ENCODE assay signal across 23 cellular contexts in genomic region chr7:144102041-144102440, GRCh38. TPM values are rescaled to one million over a fixed set of nuclear protein-coding genes. Genes with fewer than 3 reads are reported as not detected.
"Had no signal": no experiment of that assay in that cellular context is flagged by ENCODE, and none has a peak within 500 bp of the region (broad histone marks: within the 10 kb centered on the region; RNA-seq: fewer than 3 reads in every experiment).

No MANE protein-coding gene starts in this region.

- ATAC-seq: T-cell had no signal

- H3K36me3 ChIP-seq: SJSA1 had no signal

- H3K27me3 ChIP-seq: SJSA1 had no signal

- DNase-seq: KBM-7, MV-4-11, NCI-H1048, NCI-H1105, NCI-H146, NCI-H1694 treated with DMSO at 0.1 percent for 48 hours, NCI-H2029 treated with DMSO at 0.1 percent for 48 hours, NCI-H2171, NCI-H345, NCI-H446 treated with DMSO at 0.1 percent for 48 hours, NCI-H510A treated with DMSO at 0.1 percent for 48 hours, NCI-H526 treated with DMSO at 0.1 percent for 48 hours, NCI-H748 treated with DMSO at 0.1 percent for 48 hours, Right ventricle myocardium superior, RPMI8226, SIG-M5, SW 1271, T-cell had no signal

- H3K9me3 ChIP-seq: SJSA1 had no signal

- H3K4me1 ChIP-seq: SJSA1 had no signal

- H3K27ac ChIP-seq: SJSA1, SK-N-MC had no signal

- H3K4me3 ChIP-seq: SJSA1, SK-N-MC had no signal

RNA-seq across cellular contexts. Expression of gene OR2A2, which starts 7.3 kb away (rescaled TPM):
- total RNA-seq: HT-29, LHCN-M2, MCF 10A, Right ventricle myocardium superior, SJSA1, T-cell had no signal

RNA-seq across cellular contexts. Expression of gene OR2A12, which starts 16.0 kb away (rescaled TPM):
- total RNA-seq: HT-29, LHCN-M2, MCF 10A, Right ventricle myocardium superior, SJSA1, T-cell had no signal

RNA-seq across cellular contexts. Expression of gene OR2A14, which starts 20.9 kb away (rescaled TPM):
- total RNA-seq: HT-29, LHCN-M2, MCF 10A, Right ventricle myocardium superior, SJSA1, T-cell had no signal

RNA-seq across cellular contexts. Expression of gene OR2A25, which starts 32.4 kb away (rescaled TPM):
- total RNA-seq: HT-29, LHCN-M2, MCF 10A, Right ventricle myocardium superior, SJSA1, T-cell had no signal

RNA-seq across cellular contexts. Expression of gene OR2A5, which starts 53.3 kb away (rescaled TPM):
- total RNA-seq: HT-29, LHCN-M2, MCF 10A, Right ventricle myocardium superior, SJSA1, T-cell had no signal
